Comparison of ENCODE assay signal across 8 cellular contexts in genomic region chr1:2132222-2133038, GRCh38.
A peak's percentile ranks its signal among the peaks of the same experiment; 100 is the strongest.
DNase-seq lines count a peak whose midpoint lies in the region; ATAC-seq and TF ChIP-seq lines count a peak whose summit lies in the region.

No MANE protein-coding gene starts in this region.

- peak; percentile 0 to 6 for ATAC-seq in naive thymus-derived CD8-positive, alpha-beta T cell
- no peak for ATAC-seq in GM18861 (IDR thresholded peaks at IDR 0.05; ENCODE audit: unreplicated experiment)

- H3K27me3 ChIP-seq in H7 (ENCODE audit: control insufficient read depth, insufficient read depth, low read length): no peaks in the 10 kb centered on the region
- no peaks in the 10 kb centered on the region for H3K27me3 ChIP-seq in esophagus (ENCODE audit: control insufficient read depth in 1 of 2, insufficient read depth in 2 of 2, low read length in 2 of 2)

- H3K9me3 ChIP-seq in esophagus (ENCODE audit: control insufficient read depth in 2 of 2, insufficient read depth in 1 of 2, low read depth in 1 of 2, low read length in 1 of 2): no peaks in the 10 kb centered on the region

- H3K4me3 ChIP-seq in AG09309 (ENCODE audit: control insufficient read depth, low read depth, low read length) (peak overlapping the region; percentile 48), H7 (ENCODE audit: insufficient read depth, low read depth, low read length) (peak overlapping the region; percentile 30), esophagus (ENCODE audit: low read depth in 1 of 2, low read length in 2 of 2) (peak overlapping the region; percentile 37)

- H3K27me3 Mint-ChIP-seq in naive thymus-derived CD8-positive, alpha-beta T cell: no peaks in the 10 kb centered on the region

- TF ChIP-seq CTCF in AG09309 (IDR thresholded peaks at IDR 0.05; ENCODE audit: control insufficient read depth, insufficient read depth, low read depth, low read length, missing control alignments) (peak; percentile 74), VCaP (conservative IDR thresholded peaks at IDR 0.05) (no peak)

- DNase-seq in AG09309 (ENCODE audit: low read depth): no peak
- peak; percentile 89 for DNase-seq in H7
- peak in 6 of 10 donors; percentile 26 to 65 (median 38) for DNase-seq in naive thymus-derived CD8-positive, alpha-beta T cell
- no peak for DNase-seq in ACHN
- DNase-seq in SKM-1 treated with dmso at 0.1 percent for 144 hours (lab: John Stamatoyannopoulos, UW; ENCODE audit: unreplicated experiment): no peak

- H3K36me3 ChIP-seq in H7 (replicated peaks; ENCODE audit: control insufficient read depth, insufficient read depth, low read length) (no peaks in the 10 kb centered on the region; the same call in none of the 2 replicates), esophagus (ENCODE audit: control insufficient read depth in 2 of 2, insufficient read depth in 2 of 2, low read length in 1 of 2) (peaks cover 0 to 8% of the 10 kb centered on the region in 2 donors)

- H3K27ac ChIP-seq in VCaP (peak overlapping the region; percentile 43), esophagus (ENCODE audit: low read depth in 2 of 2, low read length in 1 of 2) (peak overlapping the region; percentile 63 to 83)

- peak overlapping the region; percentile 79 to 90 (median 84) for H3K4me3 Mint-ChIP-seq in naive thymus-derived CD8-positive, alpha-beta T cell

- H3K4me1 Mint-ChIP-seq in naive thymus-derived CD8-positive, alpha-beta T cell: peaks cover 4 to 46% (median 35%) of the 10 kb centered on the region in 4 donors

- in situ Hi-C loops in ACHN (cut with HindIII; ENCODE audit: low pct_ligation_motif_present, low pct_unique_long_range_greater_than_20kb, low sequenced_read_pairs): no loop called here

- H3K36me3 Mint-ChIP-seq in naive thymus-derived CD8-positive, alpha-beta T cell: no peaks in the 10 kb centered on the region

- H3K27ac Mint-ChIP-seq in naive thymus-derived CD8-positive, alpha-beta T cell: peak overlapping the region; percentile 69 to 97 (median 93)

- peaks cover 0 to 20% of the 10 kb centered on the region in 2 donors for H3K4me1 ChIP-seq in esophagus (ENCODE audit: control insufficient read depth in 2 of 2, insufficient read depth in 2 of 2, low read length in 1 of 2)

- no peaks in the 10 kb centered on the region for H3K9me3 Mint-ChIP-seq in naive thymus-derived CD8-positive, alpha-beta T cell

- WGBS in esophagus, 2 donors: 35 to 41% methylated on average over 40 of the region's 40 CpGs

- POLR2A ChIA-PET in naive thymus-derived CD8-positive, alpha-beta T cell (lab: Charles Lee): interaction anchor here (0.6 to 0.8 kb wide), 2 partner anchors 9 to 95 kb away, joined by 3 to 4 read pairs; no protein-coding TSS in a partner anchor

Comparison
In these comparisons a context has a peak if more than half of its experiments do, and no peak if none do; other contexts are left out.
1. DNase-seq: peak in H7 (single experiment) and naive thymus-derived CD8-positive, alpha-beta T cell (6 of 10); none in AG09309 (single experiment), ACHN (single experiment) and SKM-1 treated with dmso at 0.1 percent for 144 hours (single experiment).
2. Peak in every context shown above with its lines, with median percentiles within 50 percentile points of each other: H3K4me3 ChIP-seq.